Comparison of ENCODE assay signal across 8 cellular contexts in the genomic region with DNA sequence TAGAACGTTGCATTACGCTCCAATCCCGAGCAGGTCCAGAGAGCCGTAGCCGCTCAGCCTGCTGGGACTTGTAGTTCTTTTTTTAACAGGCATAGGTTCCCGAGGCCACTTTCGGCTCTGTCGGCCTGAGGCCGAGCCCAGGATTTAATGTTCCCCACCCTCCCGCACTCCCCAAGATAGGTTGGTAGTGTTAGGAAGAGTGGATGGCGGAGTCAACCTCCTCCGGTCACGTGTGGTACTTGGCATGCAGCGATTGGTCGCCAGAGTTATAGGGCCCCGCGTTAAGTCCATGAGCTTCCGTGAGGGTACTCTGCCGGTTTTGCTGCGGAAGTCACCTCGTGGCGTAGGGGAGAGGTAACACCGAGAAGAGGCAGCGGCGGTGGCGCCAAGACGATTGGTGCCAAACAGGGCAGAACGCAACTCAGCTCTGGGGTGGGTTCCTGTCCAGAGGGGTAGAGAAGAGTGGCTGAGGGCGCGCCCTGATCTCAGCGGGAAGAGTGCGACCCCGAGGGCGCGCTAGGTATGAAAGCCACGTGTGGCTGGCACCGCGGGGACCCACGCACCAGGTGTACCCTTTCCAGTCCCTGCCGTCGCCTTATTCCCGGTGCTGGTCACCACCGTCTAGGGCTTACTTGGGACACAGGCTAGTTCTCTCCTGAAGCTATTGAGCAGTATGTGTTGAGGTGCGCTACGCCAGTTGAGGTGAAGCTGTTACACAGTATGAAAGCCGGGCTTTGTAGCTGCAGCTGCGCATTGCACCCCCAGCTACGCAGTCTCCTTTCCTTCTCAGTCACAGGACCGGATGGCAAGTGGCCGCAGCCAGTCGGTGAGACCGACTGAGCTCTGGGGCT.
DNase-seq lines count a peak whose midpoint lies in the region; ATAC-seq lines count a peak whose summit lies in the region.

No MANE protein-coding gene starts in this region.

- peak; percentile 77 for ATAC-seq in GM18498 (IDR thresholded peaks at IDR 0.05; ENCODE audit: unreplicated experiment)

- peak; percentile 77 for DNase-seq in HS-5 (ENCODE audit: low read depth)
- peak; percentile 72 for DNase-seq in activated CD4-positive, alpha-beta T cell treated with anti-CD3 and anti-CD28 coated beads, Interleukin-2, amount 50 U/mL, for 1 hour
- peak; percentile 86 for DNase-seq in germinal center (ENCODE audit: low spot score)
- peak; percentile 85 for DNase-seq in stimulated activated CD4-positive, alpha-beta T cell treated with anti-CD3 and anti-CD28 coated beads, Interleukin-1b, Interleukin-23, amount 100 ng/mL, for 48 hours
- DNase-seq in DMS114 treated with DMSO at 0.1 percent for 48 hours (lab: John Stamatoyannopoulos, UW; ENCODE audit: unreplicated experiment): no peak
- DNase-seq in HT-29 (ENCODE audit: low spot score): no peak
- DNase-seq in NCI-H524 treated with DMSO at 0.1 percent for 48 hours (lab: John Stamatoyannopoulos, UW): no peak

Comparison
In these comparisons a context has a peak if more than half of its experiments do, and no peak if none do; other contexts are left out.
1. DNase-seq: peak in HS-5 (single experiment), activated CD4-positive, alpha-beta T cell treated with anti-CD3 and anti-CD28 coated beads, Interleukin-2, amount 50 U/mL, for 1 hour (single experiment), germinal center (single experiment) and stimulated activated CD4-positive, alpha-beta T cell treated with anti-CD3 and anti-CD28 coated beads, Interleukin-1b, Interleukin-23, amount 100 ng/mL, for 48 hours (single experiment); none in DMS114 treated with DMSO at 0.1 percent for 48 hours (single experiment), HT-29 (single experiment) and NCI-H524 treated with DMSO at 0.1 percent for 48 hours (single experiment).